Comparison of ENCODE assay signal across 8 cellular contexts in genomic region chr11:19241260-19242183, GRCh38. TPM values are rescaled to one million over a fixed set of nuclear protein-coding genes. Genes with fewer than 3 reads are reported as not detected.
DNase-seq lines count a peak whose midpoint lies in the region; ATAC-seq and TF ChIP-seq lines count a peak whose summit lies in the region.

No MANE protein-coding gene starts in this region.

- H3K36me3 ChIP-seq in SU-DHL-6 (ENCODE audit: low read length) (peaks cover 36% of the 10 kb centered on the region), endodermal cell (ENCODE audit: control insufficient read depth, insufficient read depth, low read length) (peaks cover 15% of the 10 kb centered on the region)

- ATAC-seq in GM19351 (IDR thresholded peaks at IDR 0.05; ENCODE audit: unreplicated experiment): peak; percentile 29
- peak; percentile 30 for ATAC-seq in HG03342 (IDR thresholded peaks at IDR 0.05; ENCODE audit: unreplicated experiment)
- ATAC-seq in natural killer cell: peak; percentile 6 to 31 (median 7)

- H3K9me3 ChIP-seq in SU-DHL-6 (ENCODE audit: insufficient read depth, low read length): no peaks in the 10 kb centered on the region
- no peaks in the 10 kb centered on the region for H3K9me3 ChIP-seq in endodermal cell (ENCODE audit: control insufficient read depth, low read length)

- H3K4me3 Mint-ChIP-seq in endodermal cell (peak overlapping the region; percentile 78), natural killer cell (peak overlapping the region; percentile 90)

- H3K79me2 ChIP-seq in SU-DHL-6 (ENCODE audit: insufficient read depth, low read length): peaks cover 40% of the 10 kb centered on the region

- H3K36me3 Mint-ChIP-seq in endodermal cell (ENCODE audit: low read depth) (peaks cover 13% of the 10 kb centered on the region), natural killer cell (no peaks in the 10 kb centered on the region)

- no peaks in the 10 kb centered on the region for H4K20me1 ChIP-seq in SU-DHL-6 (ENCODE audit: low read depth, low read length)

- peak overlapping the region; percentile 53 for H3K4me2 ChIP-seq in SU-DHL-6 (ENCODE audit: low read depth, low read length, poor library complexity, severe bottlenecking)

- H3K9me3 Mint-ChIP-seq in endodermal cell (no peaks in the 10 kb centered on the region), natural killer cell (no peaks in the 10 kb centered on the region)

- H3K4me1 Mint-ChIP-seq in endodermal cell: peaks cover 13% of the 10 kb centered on the region
- H3K4me1 Mint-ChIP-seq in natural killer cell: peaks cover 8 to 17% of the 10 kb centered on the region in 2 donors

- H3K4me3 ChIP-seq in SU-DHL-6 (ENCODE audit: insufficient read depth, low read length, poor library complexity, severe bottlenecking) (peak overlapping the region; percentile 90), endodermal cell (ENCODE audit: low read length) (peak overlapping the region; percentile 91)

- H3K27me3 ChIP-seq in SU-DHL-6 (ENCODE audit: low read length) (no peaks in the 10 kb centered on the region), endodermal cell (ENCODE audit: control insufficient read depth, insufficient read depth, low read length, poor library complexity, severe bottlenecking) (peaks cover 54% of the 10 kb centered on the region)

- intact Hi-C loops in natural killer cell (cut with micrococcal nuclease): no loop called here

- H3K27me3 Mint-ChIP-seq in endodermal cell (ENCODE audit: insufficient read depth): peaks cover 57% of the 10 kb centered on the region
- H3K27me3 Mint-ChIP-seq in natural killer cell (ENCODE audit: low read depth in 2 of 2): peaks cover 15 to 27% of the 10 kb centered on the region in 2 donors

- peak; percentile 79 for DNase-seq in DMS53 (lab: John Stamatoyannopoulos, UW)
- DNase-seq in endodermal cell: peak; percentile 89
- peak; percentile 26 for DNase-seq in natural killer cell
- no peak for DNase-seq in SHP77 (lab: John Stamatoyannopoulos, UW)
- no peak for DNase-seq in NCI-H1436 treated with DMSO at 0.1 percent for 48 hours (lab: John Stamatoyannopoulos, UW)

- no peaks in the 10 kb centered on the region for H3K4me1 ChIP-seq in endodermal cell (ENCODE audit: control insufficient read depth, insufficient read depth, low read length)

- peak overlapping the region; percentile 57 for H2AFZ ChIP-seq in SU-DHL-6 (ENCODE audit: low read depth, low read length, severe bottlenecking)

- H3K9me2 ChIP-seq in SU-DHL-6 (replicated peaks; ENCODE audit: insufficient read depth, low read length): no peaks in the 10 kb centered on the region

- no peak for TF ChIP-seq CTCF in SU-DHL-6 (IDR thresholded peaks at IDR 0.05; ENCODE audit: insufficient read depth, low read length, poor library complexity, severe bottlenecking)
- TF ChIP-seq CTCF in endodermal cell (conservative IDR thresholded peaks at IDR 0.05): no peak
- TF ChIP-seq CTCF in natural killer cell (IDR thresholded peaks at IDR 0.05): no peak

- H3F3A ChIP-seq in SU-DHL-6 (ENCODE audit: insufficient read depth): peaks cover 19% of the 10 kb centered on the region

- H3K27ac Mint-ChIP-seq in endodermal cell (peak overlapping the region; percentile 74), natural killer cell (peak overlapping the region in 1 of 2 donors; percentile 61)

- peak overlapping the region; percentile 81 for H3K27ac ChIP-seq in SU-DHL-6 (ENCODE audit: low read depth, low read length)
- no peak overlapping the region for H3K27ac ChIP-seq in endodermal cell (ENCODE audit: low read depth, low read length)

- H3K9ac ChIP-seq in SU-DHL-6 (ENCODE audit: low read length) (peak overlapping the region; percentile 89), endodermal cell (ENCODE audit: extremely low read depth, low read length, poor library complexity, severe bottlenecking) (peak overlapping the region; percentile 54)

- 0 to 1% methylated on average over 14 to 92 of the region's 92 CpGs for WGBS in endodermal cell (ENCODE audit: insufficient coverage in 1 of 2, insufficient read length in 1 of 2), 2 experiments

RNA-seq across cellular contexts. Expression of gene E2F8, which starts 0.8 kb away (rescaled TPM):
- 10 to 100 TPM; 10.5 to 12.2 TPM for total RNA-seq in endodermal cell
- 6.5 TPM for polyA plus RNA-seq in endodermal cell (2013, experiment 1 of 2)
- 6.0 TPM for polyA plus RNA-seq in endodermal cell (2013, experiment 2 of 2)
- under 1 TPM; 0.38 to 0.54 (median 0.42) TPM for total RNA-seq in natural killer cell

RNA-seq across cellular contexts. Expression of gene CSRP3, which starts 39.7 kb away (rescaled TPM):
- total RNA-seq in endodermal cell: not detected
- polyA plus RNA-seq in endodermal cell (2013, experiment 1 of 2): not detected
- not detected for polyA plus RNA-seq in endodermal cell (2013, experiment 2 of 2)
- total RNA-seq in natural killer cell: not detected

Comparison
In these comparisons a context has a peak if more than half of its experiments do, and no peak if none do; other contexts are left out.
1. DNase-seq: peak in DMS53 (single experiment), endodermal cell (single experiment) and natural killer cell (single experiment); none in SHP77 (0 of 2) and NCI-H1436 treated with DMSO at 0.1 percent for 48 hours (single experiment).
2. RNA of gene E2F8, which starts 0.8 kb away (total RNA-seq): 10.5 to 12.2 TPM in endodermal cell; 0.38 to 0.54 TPM in natural killer cell; every median in the first group is over 4 times any median in the second.
3. Peak in every context shown above with its lines, with median percentiles within 50 percentile points of each other: ATAC-seq.